Comparison of ENCODE assay signal across 21 cellular contexts in the genomic region with DNA sequence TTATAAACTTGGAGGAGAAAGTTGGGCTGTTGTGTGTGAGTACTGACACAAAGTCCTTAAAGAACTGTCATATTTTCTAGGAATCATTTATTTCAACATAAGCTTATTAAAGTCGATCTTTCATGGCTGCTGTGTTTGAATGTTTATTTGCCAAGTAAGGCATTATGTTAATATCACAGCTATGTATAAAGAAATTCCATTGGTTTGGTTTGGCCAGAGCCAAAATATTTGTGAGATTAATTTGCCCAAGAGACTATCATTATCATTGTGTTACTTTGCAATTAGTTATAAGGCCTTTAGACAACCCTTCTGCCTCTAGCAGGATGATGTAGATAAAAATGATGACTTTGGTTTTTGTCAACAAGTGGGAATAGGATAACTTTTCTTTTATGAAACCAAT.
DNase-seq lines count a peak whose midpoint lies in the region; ATAC-seq, FAIRE-seq and TF ChIP-seq lines count a peak whose summit lies in the region.
"Had no signal": no experiment of that assay in that cellular context is flagged by ENCODE, and none has a peak within 500 bp of the region (broad histone marks: within the 10 kb centered on the region; RNA-seq: fewer than 3 reads in every experiment).

No MANE protein-coding gene starts in this region.

- H2BK12ac ChIP-seq in mesenchymal stem cell (ENCODE audit: low read length in 2 of 2) = no peak overlapping the region

- H3K4me1 ChIP-seq in HepG2 (ENCODE audit: insufficient read depth, low read length) (peaks cover 34% of the 10 kb centered on the region), right lobe of liver (peaks cover 0 to 41% (median 14%) of the 10 kb centered on the region in 4 donors), mesenchymal stem cell (ENCODE audit: control insufficient read depth, insufficient read depth, low read depth, low read length) (peaks cover 2% of the 10 kb centered on the region), GM23338 (ENCODE audit: insufficient read depth) (no peaks in the 10 kb centered on the region)

- H3K4me1 Mint-ChIP-seq in GM23338 = no peaks in the 10 kb centered on the region; the same call in 2 of the 3 replicates
- H3K4me1 Mint-ChIP-seq: CD8-positive, alpha-beta memory T cell; natural killer cell had no signal

- no peak for TF ChIP-seq RAD21 in HepG2 (CRISPR knock-in tag; IDR thresholded peaks at IDR 0.05)

- H3K14ac ChIP-seq in mesenchymal stem cell (ENCODE audit: low read length in 2 of 2) = no peak overlapping the region

- POLR2A ChIA-PET in HepG2 (lab: Yijun Ruan, JAX) = no interaction called here

- no peak overlapping the region for H4K8ac ChIP-seq in mesenchymal stem cell (ENCODE audit: low read length)

- no peak overlapping the region for H4K91ac ChIP-seq in mesenchymal stem cell (ENCODE audit: low read length)

- in situ Hi-C loops in HepG2 (cut with HindIII; ENCODE audit: extremely low pct_ligation_motif_present, low pct_unique_long_range_greater_than_20kb) = no loop called here

- no peak for DNase-seq in HepG2 (ENCODE audit: low spot score)
- DNase-seq in right lobe of liver = no peak
- DNase-seq in astrocyte of the hippocampus (ENCODE audit: low read depth, low spot score) = peak; percentile 11
- no peak for DNase-seq in mesenchymal stem cell
- no peak for DNase-seq in central memory CD4-positive, alpha-beta T cell
- no peak for DNase-seq in HT-29 (ENCODE audit: low spot score)
- DNase-seq in GM23338 (ENCODE audit: low spot score) = no peak
- DNase-seq: activated CD4-positive, alpha-beta T cell treated with anti-CD3 and anti-CD28 coated beads for 4 hours; activated effector memory CD4-positive, alpha-beta T cell treated with anti-CD3 and anti-CD28 coated beads, Interleukin-2, amount 50 U/mL, for 16 hours; anterior cingulate cortex; CD8-positive, alpha-beta memory T cell; DND-41; natural killer cell; NCI-H1436 treated with DMSO at 0.1 percent for 48 hours; NCI-H2227 treated with DMSO at 0.1 percent for 48 hours; T1000 had no signal

- H3K27ac ChIP-seq in HepG2 (ENCODE audit: extremely low read length, insufficient read depth, low read length) (no peak overlapping the region), right lobe of liver (no peak overlapping the region), mesenchymal stem cell (ENCODE audit: low read length, poor library complexity, severe bottlenecking) (no peak overlapping the region), GM23338 (ENCODE audit: low read depth) (no peak overlapping the region)

- H3K18ac ChIP-seq in mesenchymal stem cell (ENCODE audit: low read depth in 1 of 2, low read length in 2 of 2) = no peak overlapping the region

- no peaks in the 10 kb centered on the region for H3K36me3 ChIP-seq in HepG2 (replicated peaks in 1 of 2; ENCODE audit: control insufficient read depth in 1 of 2, insufficient read depth in 2 of 2, low read length in 2 of 2)
- no peaks in the 10 kb centered on the region for H3K36me3 ChIP-seq in right lobe of liver
- H3K36me3 ChIP-seq in mesenchymal stem cell (ENCODE audit: control insufficient read depth in 1 of 2, insufficient read depth in 2 of 2, low read depth in 1 of 2, low read length in 2 of 2) = no peaks in the 10 kb centered on the region
- H3K36me3 ChIP-seq in GM23338 (ENCODE audit: insufficient read depth) = no peaks in the 10 kb centered on the region

- TF ChIP-seq CTCF in HepG2 (CRISPR knock-in tag; IDR thresholded peaks at IDR 0.05) (no peak), right lobe of liver (IDR thresholded peaks at IDR 0.05) (no peak), GM23338 (conservative IDR thresholded peaks at IDR 0.05; ENCODE audit: low read depth in 2 of 2) (no peak)

- H3K4me3 Mint-ChIP-seq in GM23338 = no peak overlapping the region
- H3K4me3 Mint-ChIP-seq: CD8-positive, alpha-beta memory T cell; natural killer cell; stimulated activated naive CD8-positive, alpha-beta T cell treated with anti-CD3 and anti-CD28 coated beads, Interleukin-15, Interleukin-2, amounts not matched to agents 100 ng/mL and 50 ng/mL, for 24 hours had no signal

- H4K20me1 ChIP-seq in HepG2 (ENCODE audit: insufficient read depth, low read length) (no peaks in the 10 kb centered on the region), GM23338 (replicated peaks; ENCODE audit: insufficient read depth) (no peaks in the 10 kb centered on the region)

- CTCF ChIA-PET in HepG2 (lab: Yijun Ruan, JAX; ENCODE audit: low intra/inter-chr PET ratio, low total read pairs) = no interaction called here

- no peaks in the 10 kb centered on the region for H3K9me3 ChIP-seq in HepG2 (ENCODE audit: low read length)
- no peaks in the 10 kb centered on the region for H3K9me3 ChIP-seq in right lobe of liver
- H3K9me3 ChIP-seq in mesenchymal stem cell (ENCODE audit: control insufficient read depth, low read length) = no peaks in the 10 kb centered on the region

- no peak overlapping the region for H2BK15ac ChIP-seq in mesenchymal stem cell (ENCODE audit: low read depth, poor library complexity, severe bottlenecking)

- peak; percentile 34 for FAIRE-seq in HepG2 (lab: Jason Lieb, UNC)
- FAIRE-seq: HTR-8/SVneo had no signal

- intact Hi-C loops in HepG2 (cut with micrococcal nuclease; ENCODE audit: unreplicated experiment) = loop anchor here (2.0 to 5.0 kb wide), 2 partner anchors 29 to 308 kb away; no protein-coding TSS in a partner anchor
- intact Hi-C loops in right lobe of liver (cut with DNase I) = no loop called here

- ATAC-seq in HepG2 (no peak), right lobe of liver (no peak), GM23338 (no peak), HG02852 (IDR thresholded peaks at IDR 0.05; ENCODE audit: unreplicated experiment) (no peak)
- ATAC-seq: natural killer cell had no signal

- H3K4ac ChIP-seq in mesenchymal stem cell (ENCODE audit: low read depth in 1 of 2, low read length in 2 of 2) = no peak overlapping the region

- H3K79me2 ChIP-seq in HepG2 (ENCODE audit: insufficient read depth, low read length) (no peaks in the 10 kb centered on the region), GM23338 (replicated peaks; ENCODE audit: insufficient read depth) (no peaks in the 10 kb centered on the region)

- H2BK120ac ChIP-seq in mesenchymal stem cell (ENCODE audit: low read depth, low read length) = no peak overlapping the region

- H3K23ac ChIP-seq in mesenchymal stem cell (ENCODE audit: low read length in 2 of 2) = no peak overlapping the region

- no peak for TF ChIP-seq POLR2A in HepG2 (IDR thresholded peaks at IDR 0.05; ENCODE audit: insufficient read depth in 1 of 2, low read depth in 2 of 2, low read length in 2 of 2)
- no peak for TF ChIP-seq POLR2A in right lobe of liver (IDR thresholded peaks at IDR 0.05)

- H3K4me2 ChIP-seq in HepG2 (ENCODE audit: low read depth, low read length) = no peak overlapping the region
- H3K4me2 ChIP-seq in mesenchymal stem cell (ENCODE audit: low read length, poor library complexity, severe bottlenecking) = no peak overlapping the region
- H3K4me2 ChIP-seq in GM23338 = no peak overlapping the region

- no peaks in the 10 kb centered on the region for H3K27me3 Mint-ChIP-seq in GM23338 (ENCODE audit: insufficient read depth, low read depth, poor library complexity)
- H3K27me3 Mint-ChIP-seq: CD8-positive, alpha-beta memory T cell; stimulated activated naive CD8-positive, alpha-beta T cell treated with anti-CD3 and anti-CD28 coated beads, Interleukin-15, Interleukin-2, amounts not matched to agents 100 ng/mL and 50 ng/mL, for 24 hours had no signal

- BruUV-seq in HepG2 (replicated peaks; lab: Mats Ljungman, UMichigan) = no TSS peak

- 59% methylated on average over 1 of the region's 1 CpG for WGBS in HepG2 (ENCODE audit: low lambda C conversion rate)
- 10% methylated on average over 1 of the region's 1 CpG for WGBS in right lobe of liver (ENCODE audit: insufficient coverage, low coverage, low lambda C conversion rate, missing lambda C conversion rate)
- WGBS in mesenchymal stem cell = no CpG with 5 or more reads among the region's 1 CpG

- H3K27me3 ChIP-seq in HepG2 (ENCODE audit: control insufficient read depth in 1 of 2, insufficient read depth in 2 of 2, low read length in 2 of 2) (no peaks in the 10 kb centered on the region), right lobe of liver (no peaks in the 10 kb centered on the region), mesenchymal stem cell (ENCODE audit: control insufficient read depth in 1 of 2, insufficient read depth in 1 of 2, low read length in 2 of 2) (no peaks in the 10 kb centered on the region), GM23338 (ENCODE audit: insufficient read depth) (no peaks in the 10 kb centered on the region)

- no peaks in the 10 kb centered on the region for H3F3A ChIP-seq in GM23338 (replicated peaks; ENCODE audit: low read depth)

- H2AFZ ChIP-seq in HepG2 (ENCODE audit: low read length) = no peak overlapping the region
- no peak overlapping the region for H2AFZ ChIP-seq in mesenchymal stem cell (ENCODE audit: low read depth, low read length)
- no peak overlapping the region for H2AFZ ChIP-seq in GM23338

- no peak overlapping the region for H2BK5ac ChIP-seq in mesenchymal stem cell (ENCODE audit: low read depth, low read length, poor library complexity, severe bottlenecking)

- no peaks in the 10 kb centered on the region for H3K79me1 ChIP-seq in mesenchymal stem cell (replicated peaks; ENCODE audit: low read length, poor library complexity, severe bottlenecking)

- TF ChIP-seq EP300 in HepG2 (IDR thresholded peaks at IDR 0.05; ENCODE audit: low read depth in 2 of 2, low read length in 2 of 2) (no peak), HepG2 (CRISPR knock-in tag; IDR thresholded peaks at IDR 0.05; ENCODE audit: borderline replicate concordance) (no peak)

- H3K36me3 Mint-ChIP-seq in GM23338 (ENCODE audit: low read depth) = no peaks in the 10 kb centered on the region
- H3K36me3 Mint-ChIP-seq: natural killer cell had no signal

- no peaks in the 10 kb centered on the region for H3K9me3 Mint-ChIP-seq in GM23338
- H3K9me3 Mint-ChIP-seq: stimulated activated naive CD8-positive, alpha-beta T cell treated with anti-CD3 and anti-CD28 coated beads, Interleukin-15, Interleukin-2, amounts not matched to agents 100 ng/mL and 50 ng/mL, for 24 hours had no signal

- H3K27ac Mint-ChIP-seq in GM23338 = no peak overlapping the region
- H3K27ac Mint-ChIP-seq: CD8-positive, alpha-beta memory T cell; natural killer cell; stimulated activated naive CD8-positive, alpha-beta T cell treated with anti-CD3 and anti-CD28 coated beads, Interleukin-15, Interleukin-2, amounts not matched to agents 100 ng/mL and 50 ng/mL, for 24 hours had no signal

- H2AK5ac ChIP-seq in mesenchymal stem cell (ENCODE audit: low read length, severe bottlenecking) = no peak overlapping the region

- H3K9ac ChIP-seq in HepG2 (ENCODE audit: insufficient read depth, low read depth, low read length) (no peak overlapping the region), mesenchymal stem cell (ENCODE audit: low read length) (peak overlapping the region; percentile 15)

- H3K4me3 ChIP-seq in HepG2 (replicated peaks in 1 of 3; ENCODE audit: insufficient read depth in 1 of 3, low read depth in 2 of 3, low read length in 3 of 3) (no peak overlapping the region), right lobe of liver (no peak overlapping the region), mesenchymal stem cell (ENCODE audit: insufficient read depth in 1 of 2, low read depth in 1 of 2, low read length in 2 of 2) (no peak overlapping the region), GM23338 (no peak overlapping the region)
- H3K4me3 ChIP-seq: coronary artery, lung had no signal

- H3K9me2 ChIP-seq in GM23338 (ENCODE audit: insufficient read depth) = no peaks in the 10 kb centered on the region

TF ChIP-seq in GM23338, 12 proteins besides CTCF, POLR2A, EP300 and RAD21 (continues in another document):
- TF ChIP-seq CREB1 (CRISPR knock-in tag; IDR thresholded peaks at IDR 0.05; ENCODE audit: low read depth) = no peak
